Comparison of ENCODE assay signal across 16 cellular contexts in the genomic region with DNA sequence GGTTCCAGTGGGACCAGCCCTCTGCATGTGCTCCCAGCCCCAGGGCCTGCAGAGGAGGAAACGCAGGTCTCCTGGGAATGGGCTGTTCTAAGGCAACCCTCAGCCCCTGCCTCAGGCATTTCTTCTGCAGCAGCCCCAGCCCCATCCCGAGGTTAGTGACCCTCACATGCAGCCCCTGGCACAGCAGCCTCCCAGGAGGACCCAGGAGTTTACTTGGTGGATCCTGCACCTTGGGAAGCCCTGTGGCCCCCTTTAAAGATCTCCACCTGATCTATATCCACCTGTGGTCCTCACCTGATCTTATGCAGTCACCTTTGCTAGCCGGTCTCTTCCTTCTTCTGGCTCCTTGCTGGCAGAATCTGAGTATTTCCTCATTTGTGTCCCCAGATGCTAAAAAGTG. TPM values are rescaled to one million over a fixed set of nuclear protein-coding genes. Genes with fewer than 3 reads are reported as not detected.
"Had no signal": no experiment of that assay in that cellular context is flagged by ENCODE, and none has a peak within 500 bp of the region (broad histone marks: within the 10 kb centered on the region; RNA-seq: fewer than 3 reads in every experiment).

No MANE protein-coding gene starts in this region.

RNA-seq across cellular contexts. Expression of gene IQCF1, which starts 25.8 kb away (rescaled TPM):
- total RNA-seq: naive thymus-derived CD4-positive, alpha-beta T cell; natural killer cell; occipital lobe; progenitor cell of endocrine pancreas; psoas muscle; renal cortical epithelial cell; sciatic nerve; smooth muscle cell; spleen; subcutaneous adipose tissue; temporal lobe; thoracic aorta; thyroid gland; tibial nerve; urinary bladder; uterus had no signal

RNA-seq across cellular contexts. Expression of gene GPR62, which starts 26.2 kb away (rescaled TPM):
- total RNA-seq: naive thymus-derived CD4-positive, alpha-beta T cell; natural killer cell; renal cortical epithelial cell; thoracic aorta; urinary bladder had no signal
